ENCODE assay signal across 16 cellular contexts in the genomic region with DNA sequence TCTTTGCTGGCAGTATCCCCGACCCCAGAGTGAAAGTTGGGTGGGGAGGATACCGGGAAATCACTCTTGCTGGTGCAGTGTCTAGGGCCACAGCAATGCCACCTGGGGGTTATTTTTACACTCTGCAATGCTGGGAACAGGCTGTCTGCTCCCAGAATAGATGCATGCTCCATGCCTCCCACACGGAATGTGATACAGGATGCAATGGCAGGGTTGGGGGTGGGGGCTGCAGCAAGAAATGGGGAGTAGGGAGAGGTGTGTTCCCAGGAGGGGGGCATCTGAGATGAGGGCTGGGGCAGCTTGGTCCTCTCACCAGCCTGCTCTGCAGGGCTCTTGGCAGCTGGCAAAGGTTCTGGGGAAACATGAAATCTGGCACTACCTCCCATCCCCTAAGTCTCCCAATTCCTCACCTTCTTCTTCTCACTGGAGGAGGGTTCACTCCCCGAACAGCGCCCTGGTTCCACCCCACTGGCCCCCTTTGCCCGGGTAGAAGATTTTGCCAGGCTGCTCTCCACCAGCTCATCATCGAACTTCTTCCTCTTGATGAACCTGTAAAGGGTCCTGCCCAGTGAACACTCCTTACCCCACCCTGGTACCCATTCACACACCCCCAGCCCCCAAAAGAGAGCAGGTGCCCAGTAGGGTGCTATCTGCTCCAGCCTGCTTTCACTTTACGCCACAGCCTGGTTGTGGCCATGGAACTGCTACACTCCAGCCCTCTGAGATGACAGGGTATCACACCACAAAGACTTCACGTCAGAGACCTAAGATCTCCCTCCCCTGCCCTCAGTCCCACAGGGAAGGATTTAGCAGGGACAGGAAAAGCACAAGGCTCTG. TPM values are rescaled to one million over a fixed set of nuclear protein-coding genes. Genes with fewer than 3 reads are reported as not detected.
DNase-seq lines count a peak whose midpoint lies in the region; ATAC-seq lines count a peak whose summit lies in the region.
"Had no signal": no experiment of that assay in that cellular context is flagged by ENCODE, and none has a peak within 500 bp of the region (broad histone marks: within the 10 kb centered on the region; RNA-seq: fewer than 3 reads in every experiment).

No MANE protein-coding gene starts in this region.

- peak overlapping the region; percentile 36 to 77 (median 69) for H3K9ac ChIP-seq in skeletal muscle tissue (ENCODE audit: low read depth in 1 of 3, low read length in 3 of 3)

- H3K27me3 ChIP-seq in skeletal muscle tissue (ENCODE audit: control insufficient read depth in 3 of 3, insufficient read depth in 3 of 3, low read length in 3 of 3) = no peaks in the 10 kb centered on the region
- H3K27me3 ChIP-seq: testis had no signal

- H3K36me3 ChIP-seq in skeletal muscle tissue (ENCODE audit: control insufficient read depth in 3 of 3, insufficient read depth in 3 of 3, low read length in 3 of 3) = peaks cover 40 to 47% (median 44%) of the 10 kb centered on the region in 3 donors

- H3K27ac Mint-ChIP-seq in activated CD4-positive, alpha-beta memory T cell treated with anti-CD3 and anti-CD28 coated beads, Interleukin-2, amount 10 ng/mL, durations not matched to agents 7 days and 5 days = peak overlapping the region; percentile 80
- no peak overlapping the region for H3K27ac Mint-ChIP-seq in activated CD4-positive, alpha-beta memory T cell treated with anti-CD3 and anti-CD28 coated beads for 36 hours
- H3K27ac Mint-ChIP-seq in immature natural killer cell = peak overlapping the region; percentile 35 to 84 (median 71)

- peak overlapping the region; percentile 94 for H3K27ac ChIP-seq in skeletal muscle tissue (ENCODE audit: low read depth, low read length)
- H3K27ac ChIP-seq: A549, testis had no signal

- POLR2A ChIA-PET in activated CD4-positive, alpha-beta memory T cell treated with anti-CD3 and anti-CD28 coated beads, Interleukin-2, amount 10 ng/mL, durations not matched to agents 7 days and 5 days (lab: Charles Lee) = interaction anchor here (0.6 to 5.9 kb wide), 9 partner anchors 12 to 710 kb away, joined by 3 to 76 read pairs (median 4); a partner anchor contains a TSS
- POLR2A ChIA-PET in activated CD4-positive, alpha-beta memory T cell treated with anti-CD3 and anti-CD28 coated beads for 36 hours (lab: Charles Lee) = no interaction called here

- CTCF ChIA-PET in activated CD4-positive, alpha-beta memory T cell treated with anti-CD3 and anti-CD28 coated beads, Interleukin-2, amount 10 ng/mL, durations not matched to agents 7 days and 5 days (lab: Charles Lee) = interaction anchor here (0.6 to 6.6 kb wide), 7 partner anchors 12 to 506 kb away, joined by 4 to 41 read pairs (median 11); a partner anchor contains a TSS
- CTCF ChIA-PET in activated CD4-positive, alpha-beta memory T cell treated with anti-CD3 and anti-CD28 coated beads for 36 hours (lab: Charles Lee) = interaction anchor here (1.3 to 1.6 kb wide), 3 partner anchors 15 to 206 kb away, joined by 3 to 5 read pairs (median 4); a partner anchor contains a TSS

- no peak for ATAC-seq in GM21526 (IDR thresholded peaks at IDR 0.05; ENCODE audit: low FRiP score, unreplicated experiment)
- ATAC-seq in HG03095 (IDR thresholded peaks at IDR 0.05; ENCODE audit: unreplicated experiment) = no peak
- ATAC-seq: A549, Panc1 had no signal

- no peaks in the 10 kb centered on the region for H3K9me3 Mint-ChIP-seq in activated CD4-positive, alpha-beta memory T cell treated with anti-CD3 and anti-CD28 coated beads, Interleukin-2, amount 10 ng/mL, durations not matched to agents 7 days and 5 days
- H3K9me3 Mint-ChIP-seq in activated CD4-positive, alpha-beta memory T cell treated with anti-CD3 and anti-CD28 coated beads for 36 hours = no peaks in the 10 kb centered on the region
- no peaks in the 10 kb centered on the region for H3K9me3 Mint-ChIP-seq in immature natural killer cell

- H3K9me3 ChIP-seq in skeletal muscle tissue (ENCODE audit: control insufficient read depth in 3 of 3, low read length in 3 of 3) = no peaks in the 10 kb centered on the region
- H3K9me3 ChIP-seq: A549, testis had no signal

- H3K4me3 Mint-ChIP-seq in activated CD4-positive, alpha-beta memory T cell treated with anti-CD3 and anti-CD28 coated beads, Interleukin-2, amount 10 ng/mL, durations not matched to agents 7 days and 5 days = peak overlapping the region; percentile 38
- H3K4me3 Mint-ChIP-seq in activated CD4-positive, alpha-beta memory T cell treated with anti-CD3 and anti-CD28 coated beads for 36 hours = no peak overlapping the region
- H3K4me3 Mint-ChIP-seq in immature natural killer cell = peak overlapping the region; percentile 54 to 71 (median 62)

- DNase-seq in activated CD4-positive, alpha-beta memory T cell treated with anti-CD3 and anti-CD28 coated beads, Interleukin-2, amount 10 ng/mL, durations not matched to agents 7 days and 5 days = peak; percentile 33
- no peak for DNase-seq in activated CD4-positive, alpha-beta memory T cell treated with anti-CD3 and anti-CD28 coated beads for 36 hours
- DNase-seq in anterior cingulate cortex (lab: John Stamatoyannopoulos, UW) = peak in 38 of 58 donors; percentile 14 to 79 (median 49)
- peak in 1 of 3 donors; percentile 14 for DNase-seq in immature natural killer cell
- DNase-seq in stimulated activated naive CD4-positive, alpha-beta T cell treated with Interleukin-2 at 50 U/mL for 16 hours (lab: John Stamatoyannopoulos, UW) = no peak
- DNase-seq: activated CD8-positive, alpha-beta memory T cell treated with anti-CD3 and anti-CD28 coated beads for 24 hours; amniotic stem cell; effector CD4-positive, alpha-beta T cell; NCI-H1105; T-helper 9 cell; testis had no signal

- H3K36me3 Mint-ChIP-seq in activated CD4-positive, alpha-beta memory T cell treated with anti-CD3 and anti-CD28 coated beads, Interleukin-2, amount 10 ng/mL, durations not matched to agents 7 days and 5 days (ENCODE audit: low read depth) = peaks cover 56% of the 10 kb centered on the region
- peaks cover 23% of the 10 kb centered on the region for H3K36me3 Mint-ChIP-seq in activated CD4-positive, alpha-beta memory T cell treated with anti-CD3 and anti-CD28 coated beads for 36 hours
- H3K36me3 Mint-ChIP-seq in immature natural killer cell = peaks cover 9 to 22% (median 9%) of the 10 kb centered on the region in 3 donors

- peaks cover 78% of the 10 kb centered on the region for H3K4me1 Mint-ChIP-seq in activated CD4-positive, alpha-beta memory T cell treated with anti-CD3 and anti-CD28 coated beads, Interleukin-2, amount 10 ng/mL, durations not matched to agents 7 days and 5 days
- peaks cover 46% of the 10 kb centered on the region for H3K4me1 Mint-ChIP-seq in activated CD4-positive, alpha-beta memory T cell treated with anti-CD3 and anti-CD28 coated beads for 36 hours (ENCODE audit: low read depth)
- H3K4me1 Mint-ChIP-seq in immature natural killer cell = peaks cover 57 to 58% of the 10 kb centered on the region in 2 donors

- H3K4me3 ChIP-seq in skeletal muscle tissue (ENCODE audit: low read length in 3 of 3) = peak overlapping the region; percentile 60 to 71 (median 68)
- H3K4me3 ChIP-seq: A549, testis had no signal

- H3K27me3 Mint-ChIP-seq in activated CD4-positive, alpha-beta memory T cell treated with anti-CD3 and anti-CD28 coated beads, Interleukin-2, amount 10 ng/mL, durations not matched to agents 7 days and 5 days = no peaks in the 10 kb centered on the region
- no peaks in the 10 kb centered on the region for H3K27me3 Mint-ChIP-seq in activated CD4-positive, alpha-beta memory T cell treated with anti-CD3 and anti-CD28 coated beads for 36 hours
- peaks cover 6 to 11% (median 8%) of the 10 kb centered on the region in 3 donors for H3K27me3 Mint-ChIP-seq in immature natural killer cell (ENCODE audit: low read depth in 3 of 3)

- intact Hi-C loops in activated CD4-positive, alpha-beta memory T cell treated with anti-CD3 and anti-CD28 coated beads for 36 hours (cut with micrococcal nuclease) = no loop called here

- H3K4me1 ChIP-seq in skeletal muscle tissue (ENCODE audit: control insufficient read depth in 3 of 3, insufficient read depth in 3 of 3, low read length in 3 of 3) = peaks cover 48 to 62% (median 49%) of the 10 kb centered on the region in 3 donors

RNA-seq across cellular contexts. Expression of a gene that starts 2.6 kb away (rescaled TPM):
- total RNA-seq in activated CD4-positive, alpha-beta memory T cell treated with anti-CD3 and anti-CD28 coated beads, Interleukin-2, amount 10 ng/mL, durations not matched to agents 7 days and 5 days = 10 to 100 TPM; 70.5 to 73.1 TPM
- total RNA-seq in activated CD4-positive, alpha-beta memory T cell treated with anti-CD3 and anti-CD28 coated beads for 36 hours = 10 to 100 TPM; 52.3 to 56.8 TPM
- 100 to 1,000 TPM in 1 of 3 donors, 10 to 100 TPM in 2; 76.3 to 101 (median 88.2) TPM for polyA plus RNA-seq in immature natural killer cell
- 33.9 TPM for total RNA-seq in skeletal muscle tissue

RNA-seq across cellular contexts. Expression of a gene that starts 26.5 kb away (rescaled TPM):
- total RNA-seq in activated CD4-positive, alpha-beta memory T cell treated with anti-CD3 and anti-CD28 coated beads, Interleukin-2, amount 10 ng/mL, durations not matched to agents 7 days and 5 days = under 1 TPM; 0.58 to 0.90 TPM
- 1 to 10 TPM; 1.2 to 1.3 TPM for total RNA-seq in activated CD4-positive, alpha-beta memory T cell treated with anti-CD3 and anti-CD28 coated beads for 36 hours
- polyA plus RNA-seq in immature natural killer cell = 1 to 10 TPM in 1 of 3 donors, under 1 TPM in 1, not detected in 1; 0.96 to 1.1 TPM
- total RNA-seq in skeletal muscle tissue = 0.52 TPM

RNA-seq across cellular contexts. Expression of a gene that starts 40.1 kb away (rescaled TPM):
- not detected for total RNA-seq in activated CD4-positive, alpha-beta memory T cell treated with anti-CD3 and anti-CD28 coated beads, Interleukin-2, amount 10 ng/mL, durations not matched to agents 7 days and 5 days
- not detected for total RNA-seq in activated CD4-positive, alpha-beta memory T cell treated with anti-CD3 and anti-CD28 coated beads for 36 hours
- not detected for polyA plus RNA-seq in immature natural killer cell
- not detected for total RNA-seq in skeletal muscle tissue

RNA-seq across cellular contexts. Expression of a gene that starts 58.0 kb away (rescaled TPM):
- total RNA-seq in activated CD4-positive, alpha-beta memory T cell treated with anti-CD3 and anti-CD28 coated beads, Interleukin-2, amount 10 ng/mL, durations not matched to agents 7 days and 5 days = 1 to 10 TPM; 8.0 to 8.7 TPM
- 1 to 10 TPM; 6.2 to 8.9 TPM for total RNA-seq in activated CD4-positive, alpha-beta memory T cell treated with anti-CD3 and anti-CD28 coated beads for 36 hours
- polyA plus RNA-seq in immature natural killer cell = 1 to 10 TPM; 2.4 to 3.2 (median 2.8) TPM
- 7.3 TPM for total RNA-seq in skeletal muscle tissue

Comparison
In these comparisons a context has a peak if more than half of its experiments do, and no peak if none do; other contexts are left out.
1. DNase-seq: peak in activated CD4-positive, alpha-beta memory T cell treated with anti-CD3 and anti-CD28 coated beads, Interleukin-2, amount 10 ng/mL, durations not matched to agents 7 days and 5 days (single experiment) and anterior cingulate cortex (38 of 58); none in activated CD4-positive, alpha-beta memory T cell treated with anti-CD3 and anti-CD28 coated beads for 36 hours (single experiment) and stimulated activated naive CD4-positive, alpha-beta T cell treated with Interleukin-2 at 50 U/mL for 16 hours (single experiment).